Comparison of ENCODE assay signal across 19 cellular contexts in genomic region chr14:54170301-54170700, GRCh38.
DNase-seq lines count a peak whose midpoint lies in the region; ATAC-seq, FAIRE-seq and TF ChIP-seq lines count a peak whose summit lies in the region.
"Had no signal": no experiment of that assay in that cellular context is flagged by ENCODE, and none has a peak within 500 bp of the region (broad histone marks: within the 10 kb centered on the region; RNA-seq: fewer than 3 reads in every experiment).

No MANE protein-coding gene starts in this region.

- dilution Hi-C loops in keratinocyte (cut with MboI; ENCODE audit: extremely low pct_ligation_motif_present, low sequenced_read_pairs): no loop called here

- no peak overlapping the region for H3K27ac Mint-ChIP-seq in chondrocyte (ENCODE audit: unreplicated experiment)
- no peak overlapping the region for H3K27ac Mint-ChIP-seq in activated CD8-positive, alpha-beta memory T cell treated with anti-CD3 and anti-CD28 coated beads, Interleukin-2, amount 10 ng/mL, durations not matched to agents 7 days and 5 days
- no peak overlapping the region for H3K27ac Mint-ChIP-seq in CD4-positive, alpha-beta T cell

- H3K9me3 ChIP-seq in BLaER1 (no peaks in the 10 kb centered on the region), KOPT-K1 (ENCODE audit: insufficient read depth, low read length, poor library complexity, severe bottlenecking) (no peaks in the 10 kb centered on the region), keratinocyte (ENCODE audit: control insufficient read depth, low read depth, low read length) (no peaks in the 10 kb centered on the region), esophagus squamous epithelium (no peaks in the 10 kb centered on the region)
- no peaks in the 10 kb centered on the region for H3K9me3 ChIP-seq in CD4-positive, alpha-beta T cell (ENCODE audit: control insufficient read depth, low read length)
- H3K9me3 ChIP-seq: A549 had no signal

- no peak for DNase-seq in RWPE1 (ENCODE audit: low spot score)
- DNase-seq in keratinocyte (ENCODE audit: low read depth, low spot score): no peak
- no peak for DNase-seq in esophagus squamous epithelium (lab: John Stamatoyannopoulos, UW)
- DNase-seq in chondrocyte (ENCODE audit: low spot score): no peak
- DNase-seq in activated CD8-positive, alpha-beta memory T cell treated with anti-CD3 and anti-CD28 coated beads, Interleukin-2, amount 10 ng/mL, durations not matched to agents 7 days and 5 days: no peak
- DNase-seq in CD4-positive, alpha-beta T cell: no peak
- DNase-seq: COR-L47, DMS153, EL, NCI-H1417, NCI-H1930, NCI-H446, NCI-H748 treated with DMSO at 0.1 percent for 48 hours had no signal

- H3K9me1 ChIP-seq in keratinocyte (ENCODE audit: control insufficient read depth, extremely low read depth, insufficient read depth, low read length): no peaks in the 10 kb centered on the region

- no peak for FAIRE-seq in keratinocyte (lab: Jason Lieb, UNC)
- FAIRE-seq: A549, GM19239 had no signal

- intact Hi-C loops in esophagus squamous epithelium (cut with DNase I): loop anchor here (10.0 kb wide), 1 partner anchor 626 kb away; no protein-coding TSS in a partner anchor
- intact Hi-C loops in CD4-positive, alpha-beta T cell (cut with DNase I, micrococcal nuclease): loop anchor here (5.0 kb wide), 3 partner anchors 238 to 1348 kb away; no protein-coding TSS in a partner anchor

- H3K4me3 ChIP-seq in BLaER1 (no peak overlapping the region), keratinocyte (ENCODE audit: control insufficient read depth in 2 of 3, extremely low read depth in 1 of 3, insufficient read depth in 2 of 3, low read depth in 1 of 3, low read length in 3 of 3) (no peak overlapping the region), esophagus squamous epithelium (no peak overlapping the region)
- H3K4me3 ChIP-seq: A549 had no signal

- no peak overlapping the region for H2AFZ ChIP-seq in keratinocyte (ENCODE audit: control insufficient read depth, low read length)

- TF ChIP-seq CTCF in RWPE1 (conservative IDR thresholded peaks at IDR 0.05; ENCODE audit: low read depth): no peak
- no peak for TF ChIP-seq CTCF in keratinocyte (optimal IDR thresholded peaks at IDR 0.05 in 1 of 3, IDR thresholded peaks at IDR 0.05 in 1 of 3, conservative IDR thresholded peaks at IDR 0.05 in 1 of 3; ENCODE audit: extremely low read depth in 1 of 3, insufficient read depth in 2 of 3, low read length in 3 of 3)
- TF ChIP-seq CTCF in esophagus squamous epithelium (IDR thresholded peaks at IDR 0.05): no peak
- TF ChIP-seq CTCF in chondrocyte (IDR thresholded peaks at IDR 0.05): no peak
- no peak for TF ChIP-seq CTCF in CD4-positive, alpha-beta T cell (IDR thresholded peaks at IDR 0.05)

- H4K20me1 ChIP-seq in BLaER1 (no peaks in the 10 kb centered on the region), keratinocyte (ENCODE audit: control insufficient read depth, extremely low read depth, insufficient read depth, low read length) (no peaks in the 10 kb centered on the region)

- peaks cover 54% of the 10 kb centered on the region for H3K4me1 Mint-ChIP-seq in chondrocyte (ENCODE audit: low read depth)
- H3K4me1 Mint-ChIP-seq in activated CD8-positive, alpha-beta memory T cell treated with anti-CD3 and anti-CD28 coated beads, Interleukin-2, amount 10 ng/mL, durations not matched to agents 7 days and 5 days: no peaks in the 10 kb centered on the region
- H3K4me1 Mint-ChIP-seq in CD4-positive, alpha-beta T cell (ENCODE audit: low read depth): peaks cover 4% of the 10 kb centered on the region
- H3K4me1 Mint-ChIP-seq: CD14-positive monocyte had no signal

- POLR2A ChIA-PET in RWPE1 (lab: Yijun Ruan, JAX; ENCODE audit: low non-redundant PET): no interaction called here
- POLR2A ChIA-PET in CD4-positive, alpha-beta T cell (lab: Charles Lee): no interaction called here

- H3K4me2 ChIP-seq in BLaER1: peak overlapping the region; percentile 58; the same call in 1 of the 2 replicates
- H3K4me2 ChIP-seq in keratinocyte (ENCODE audit: control insufficient read depth, extremely low read depth, insufficient read depth, low read depth, low read length): no peak overlapping the region
- H3K4me2 ChIP-seq: A549 had no signal

- no peak for ATAC-seq in activated CD8-positive, alpha-beta memory T cell treated with anti-CD3 and anti-CD28 coated beads, Interleukin-2, amount 10 ng/mL, durations not matched to agents 7 days and 5 days
- ATAC-seq in CD4-positive, alpha-beta T cell (ENCODE audit: poor library complexity): no peak
- ATAC-seq: A549, Right ventricle myocardium inferior had no signal

- H3K27ac ChIP-seq in BLaER1 (no peak overlapping the region), KOPT-K1 (ENCODE audit: low read depth, low read length, poor library complexity, severe bottlenecking) (peak overlapping the region; percentile 68), RWPE1 (peak overlapping the region; percentile 50; the same call in 1 of the 2 replicates), keratinocyte (ENCODE audit: control insufficient read depth, insufficient read depth, low read length) (peak overlapping the region; percentile 65), esophagus squamous epithelium (no peak overlapping the region)
- H3K27ac ChIP-seq in CD4-positive, alpha-beta T cell (ENCODE audit: low read depth, low read length): no peak overlapping the region
- H3K27ac ChIP-seq: A549 had no signal

- H3K9ac ChIP-seq in BLaER1: no peak overlapping the region
- H3K9ac ChIP-seq in keratinocyte (ENCODE audit: control insufficient read depth, extremely low read depth, insufficient read depth, low read length): no peak overlapping the region

- CTCF ChIA-PET in RWPE1 (lab: Yijun Ruan, JAX): no interaction called here
- CTCF ChIA-PET in activated CD8-positive, alpha-beta memory T cell treated with anti-CD3 and anti-CD28 coated beads, Interleukin-2, amount 10 ng/mL, durations not matched to agents 7 days and 5 days (lab: Charles Lee): no interaction called here
- CTCF ChIA-PET in CD4-positive, alpha-beta T cell (lab: Charles Lee): no interaction called here

- no peaks in the 10 kb centered on the region for H3K79me2 ChIP-seq in keratinocyte (ENCODE audit: control insufficient read depth, insufficient read depth, low read length)

- H3K36me3 Mint-ChIP-seq in chondrocyte (ENCODE audit: low read depth): no peaks in the 10 kb centered on the region
- no peaks in the 10 kb centered on the region for H3K36me3 Mint-ChIP-seq in activated CD8-positive, alpha-beta memory T cell treated with anti-CD3 and anti-CD28 coated beads, Interleukin-2, amount 10 ng/mL, durations not matched to agents 7 days and 5 days
- no peaks in the 10 kb centered on the region for H3K36me3 Mint-ChIP-seq in CD4-positive, alpha-beta T cell (ENCODE audit: low read depth)
- H3K36me3 Mint-ChIP-seq: CD14-positive monocyte had no signal

- H3K27me3 ChIP-seq in BLaER1 (no peaks in the 10 kb centered on the region), keratinocyte (ENCODE audit: control insufficient read depth, extremely low read depth, insufficient read depth, low read length) (no peaks in the 10 kb centered on the region), esophagus squamous epithelium (peaks cover 0 to 8% (median 0%) of the 10 kb centered on the region in 4 donors)
- H3K27me3 ChIP-seq in CD4-positive, alpha-beta T cell (ENCODE audit: control insufficient read depth, insufficient read depth, low read length): peaks cover 17% of the 10 kb centered on the region

- H3K27me3 Mint-ChIP-seq in chondrocyte (ENCODE audit: low read depth): peaks cover 1% of the 10 kb centered on the region
- peaks cover 34% of the 10 kb centered on the region for H3K27me3 Mint-ChIP-seq in activated CD8-positive, alpha-beta memory T cell treated with anti-CD3 and anti-CD28 coated beads, Interleukin-2, amount 10 ng/mL, durations not matched to agents 7 days and 5 days
- H3K27me3 Mint-ChIP-seq in CD4-positive, alpha-beta T cell: peaks cover 36% of the 10 kb centered on the region

- H3K36me3 ChIP-seq in BLaER1 (no peaks in the 10 kb centered on the region), KOPT-K1 (ENCODE audit: insufficient read depth, low read length) (no peaks in the 10 kb centered on the region), keratinocyte (ENCODE audit: control insufficient read depth in 2 of 2, extremely low read depth in 1 of 2, insufficient read depth in 2 of 2, low read length in 2 of 2) (no peaks in the 10 kb centered on the region), esophagus squamous epithelium (no peaks in the 10 kb centered on the region)

- H3K9me3 Mint-ChIP-seq in chondrocyte (ENCODE audit: low read depth): no peaks in the 10 kb centered on the region
- no peaks in the 10 kb centered on the region for H3K9me3 Mint-ChIP-seq in activated CD8-positive, alpha-beta memory T cell treated with anti-CD3 and anti-CD28 coated beads, Interleukin-2, amount 10 ng/mL, durations not matched to agents 7 days and 5 days (ENCODE audit: low read depth)
- no peaks in the 10 kb centered on the region for H3K9me3 Mint-ChIP-seq in CD4-positive, alpha-beta T cell
- H3K9me3 Mint-ChIP-seq: CD14-positive monocyte had no signal

- TF ChIP-seq POLR2A in esophagus squamous epithelium (IDR thresholded peaks at IDR 0.05): no peak

- H3K4me3 Mint-ChIP-seq in chondrocyte (ENCODE audit: unreplicated experiment): no peak overlapping the region
- no peak overlapping the region for H3K4me3 Mint-ChIP-seq in activated CD8-positive, alpha-beta memory T cell treated with anti-CD3 and anti-CD28 coated beads, Interleukin-2, amount 10 ng/mL, durations not matched to agents 7 days and 5 days
- H3K4me3 Mint-ChIP-seq in CD4-positive, alpha-beta T cell: no peak overlapping the region
- H3K4me3 Mint-ChIP-seq: CD14-positive monocyte had no signal

- H3K4me1 ChIP-seq in BLaER1: peaks cover 63% of the 10 kb centered on the region
- H3K4me1 ChIP-seq in keratinocyte (ENCODE audit: control insufficient read depth, extremely low read depth, insufficient read depth, low read length): peaks cover 40% of the 10 kb centered on the region
- H3K4me1 ChIP-seq in esophagus squamous epithelium: peaks cover 7 to 66% (median 11%) of the 10 kb centered on the region in 3 donors
- H3K4me1 ChIP-seq: A549 had no signal

Comparison
In these comparisons a context has a peak if more than half of its experiments do, and no peak if none do; other contexts are left out.
1. H3K27ac ChIP-seq: peak in KOPT-K1 (single experiment), RWPE1 (single experiment) and keratinocyte (single experiment); none in BLaER1 (single experiment), esophagus squamous epithelium (0 of 4) and CD4-positive, alpha-beta T cell (single experiment).